Comparison of ENCODE assay signal across 19 cellular contexts in the genomic region with DNA sequence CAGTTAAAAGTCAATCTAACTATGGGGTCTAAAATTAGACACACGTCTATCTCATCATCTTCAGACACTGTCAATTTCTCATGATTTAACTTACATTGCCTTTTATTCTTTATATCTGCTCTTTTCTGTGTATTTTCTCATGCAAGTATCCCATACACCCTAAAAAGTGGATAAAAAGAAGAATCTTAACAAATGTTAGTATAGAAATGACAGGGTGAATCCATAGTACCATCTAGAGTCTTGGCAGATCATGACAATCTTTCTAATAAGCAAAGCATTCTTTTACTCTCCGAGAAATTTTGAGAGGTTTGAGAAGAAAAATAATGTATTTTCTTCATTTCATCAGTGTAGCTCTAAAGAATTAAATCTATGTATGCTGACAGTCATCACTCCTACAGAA.
DNase-seq lines count a peak whose midpoint lies in the region; ATAC-seq and FAIRE-seq lines count a peak whose summit lies in the region.
"Had no signal": no experiment of that assay in that cellular context is flagged by ENCODE, and none has a peak within 500 bp of the region (broad histone marks: within the 10 kb centered on the region; RNA-seq: fewer than 3 reads in every experiment).

No MANE protein-coding gene starts in this region.

- DNase-seq in NCI-H1092 treated with DMSO at 0.1 percent for 48 hours (lab: John Stamatoyannopoulos, UW) (peak; percentile 53), NCI-H1092 (lab: John Stamatoyannopoulos, UW) (no peak), NCI-H748 treated with DMSO at 0.1 percent for 48 hours (lab: John Stamatoyannopoulos, UW) (peak; percentile 54), frontal cortex (ENCODE audit: low spot score in 2 of 2) (no peak), pons (ENCODE audit: low spot score) (peak; percentile 64)
- DNase-seq: 8988T; activated CD4-positive, alpha-beta memory T cell treated with anti-CD3 and anti-CD28 coated beads, Interleukin-2, amount 10 ng/mL, durations not matched to agents 7 days and 5 days; activated T-cell treated with anti-CD3 and anti-CD28 coated beads for 4 hours; BE2C; DMS79 treated with DMSO at 0.1 percent for 48 hours; NCI-H524 treated with DMSO at 0.1 percent for 48 hours; retina; stimulated activated CD4-positive, alpha-beta T cell treated with anti-CD3 and anti-CD28 coated beads, Interleukin-12 subunit alpha, Interleukin-12 subunit beta, amount 100 ng/mL, for 4 hours; stomach; upper lobe of left lung had no signal

- no peak for ATAC-seq in HG02588 (IDR thresholded peaks at IDR 0.05; ENCODE audit: unreplicated experiment)
- no peak for ATAC-seq in GM18502 (IDR thresholded peaks at IDR 0.05; ENCODE audit: poor library complexity, unreplicated experiment)
- no peak for ATAC-seq in HG02610 (IDR thresholded peaks at IDR 0.05; ENCODE audit: unreplicated experiment)

- FAIRE-seq in frontal cortex (lab: Jason Lieb, UNC) = peak; percentile 3
- FAIRE-seq: GM19239 had no signal

Comparison
In these comparisons a context has a peak if more than half of its experiments do, and no peak if none do; other contexts are left out.
1. DNase-seq: peak in NCI-H1092 treated with DMSO at 0.1 percent for 48 hours (single experiment), NCI-H748 treated with DMSO at 0.1 percent for 48 hours (single experiment) and pons (single experiment); none in NCI-H1092 (single experiment) and frontal cortex (0 of 2).